In the genomic region with DNA sequence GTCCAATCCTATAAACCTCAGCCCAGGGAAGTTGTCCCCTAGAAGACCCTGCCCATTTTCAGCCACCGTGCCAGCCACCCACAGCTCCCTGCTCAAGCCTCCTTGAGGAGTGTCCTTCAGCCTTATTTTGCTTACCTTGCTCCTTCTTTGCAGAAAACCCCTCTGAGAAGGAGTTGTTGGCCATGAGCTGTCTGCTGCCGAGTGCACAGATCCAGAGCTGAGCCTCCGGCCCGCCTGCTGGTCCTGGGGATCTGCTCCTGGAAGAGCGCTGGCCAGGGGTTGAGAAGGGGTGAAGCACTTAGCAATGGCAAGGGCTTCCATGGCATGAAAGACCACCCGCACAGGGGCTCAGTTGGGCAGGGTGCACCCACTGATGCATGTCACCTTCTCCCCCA, we compare ENCODE assay signal across 24 cellular contexts. TPM values are rescaled to one million over a fixed set of nuclear protein-coding genes. Genes with fewer than 3 reads are reported as not detected.
DNase-seq lines count a peak whose midpoint lies in the region; ATAC-seq, FAIRE-seq and TF ChIP-seq lines count a peak whose summit lies in the region.
"Had no signal": no experiment of that assay in that cellular context is flagged by ENCODE, and none has a peak within 500 bp of the region (broad histone marks: within the 10 kb centered on the region; RNA-seq: fewer than 3 reads in every experiment).

No MANE protein-coding gene starts in this region.

- no peaks in the 10 kb centered on the region for H3K27me3 ChIP-seq in H1 (replicated peaks in 1 of 4; ENCODE audit: control insufficient read depth in 3 of 4, extremely low read depth in 1 of 4, insufficient read depth in 3 of 4, low read length in 3 of 4)
- no peaks in the 10 kb centered on the region for H3K27me3 ChIP-seq in neuronal stem cell (ENCODE audit: control insufficient read depth in 3 of 3, insufficient read depth in 3 of 3, low read depth in 1 of 3, low read length in 3 of 3)
- H3K27me3 ChIP-seq in transverse colon, result no peaks in the 10 kb centered on the region
- H3K27me3 ChIP-seq: BE2C had no signal

- H2BK120ac ChIP-seq in H1 (replicated peaks; ENCODE audit: low read depth, low read length) (no peak overlapping the region), neuronal stem cell (ENCODE audit: low read depth, low read length) (no peak overlapping the region)

- no peaks in the 10 kb centered on the region for H3K4me1 Mint-ChIP-seq in activated CD8-positive, alpha-beta memory T cell treated with anti-CD3 and anti-CD28 coated beads, Interleukin-2, amount 10 ng/mL, durations not matched to agents 7 days and 5 days
- H3K4me1 Mint-ChIP-seq: CD14-positive monocyte; CD8-positive, alpha-beta memory T cell had no signal

- H4K20me1 ChIP-seq in H1 (replicated peaks in 1 of 2; ENCODE audit: control insufficient read depth in 1 of 2, insufficient read depth in 2 of 2, low read length in 2 of 2), result no peaks in the 10 kb centered on the region
- H4K20me1 ChIP-seq: BLaER1 treated with 17β-estradiol and CSF1 and Interleukin-3, amounts not matched to agents 10 nM and 100 nM had no signal

- in situ Hi-C loops in transverse colon (cut with MboI; ENCODE audit: low pct_ligation_motif_present in 1 of 4, low pct_unique_long_range_greater_than_20kb in 1 of 4, low sequenced_read_pairs in 3 of 4), result no loop called here

- H3K9me3 ChIP-seq in H1 (ENCODE audit: insufficient read depth in 2 of 2, low read depth in 1 of 2, low read length in 1 of 2), result no peaks in the 10 kb centered on the region
- no peaks in the 10 kb centered on the region for H3K9me3 ChIP-seq in neuronal stem cell (replicated peaks in 1 of 2; ENCODE audit: control insufficient read depth in 2 of 2, insufficient read depth in 1 of 2, low read depth in 1 of 2, low read length in 2 of 2)
- H3K9me3 ChIP-seq in transverse colon, result no peaks in the 10 kb centered on the region
- H3K9me3 ChIP-seq: A549; BE2C; BLaER1 treated with 17β-estradiol and CSF1 and Interleukin-3, amounts not matched to agents 10 nM and 100 nM had no signal

- no peak overlapping the region for H2BK20ac ChIP-seq in H1 (ENCODE audit: low read length)

- H3K36me3 ChIP-seq in H1 (ENCODE audit: control insufficient read depth in 2 of 4, insufficient read depth in 4 of 4, low read length in 3 of 4) (no peaks in the 10 kb centered on the region), neuronal stem cell (replicated peaks in 1 of 2; ENCODE audit: control insufficient read depth in 2 of 2, insufficient read depth in 2 of 2, low read length in 2 of 2) (no peaks in the 10 kb centered on the region), transverse colon (no peaks in the 10 kb centered on the region)
- H3K36me3 ChIP-seq: BE2C; BLaER1 treated with 17β-estradiol and CSF1 and Interleukin-3, amounts not matched to agents 10 nM and 100 nM had no signal

- intact Hi-C loops in transverse colon (cut with DNase I; ENCODE audit: low total_unique reads), result no loop called here

- H3K23me2 ChIP-seq in H1 (ENCODE audit: low read depth, low read length), result no peaks in the 10 kb centered on the region

- H3K9me3 Mint-ChIP-seq in activated CD8-positive, alpha-beta memory T cell treated with anti-CD3 and anti-CD28 coated beads, Interleukin-2, amount 10 ng/mL, durations not matched to agents 7 days and 5 days (ENCODE audit: low read depth), result no peaks in the 10 kb centered on the region
- H3K9me3 Mint-ChIP-seq: CD14-positive monocyte; CD4-positive, alpha-beta T cell; GM23338 had no signal

- H3K9ac ChIP-seq in H1 (replicated peaks in 1 of 4; ENCODE audit: extremely low read depth in 1 of 4, low read depth in 3 of 4, low read length in 3 of 4), result no peak overlapping the region
- no peak overlapping the region for H3K9ac ChIP-seq in neuronal stem cell (ENCODE audit: low read depth, low read length, poor library complexity)
- H3K9ac ChIP-seq: BLaER1 treated with 17β-estradiol and CSF1 and Interleukin-3, amounts not matched to agents 10 nM and 100 nM had no signal

- H3K27ac ChIP-seq in H1 (ENCODE audit: low read depth, low read length) (no peak overlapping the region), neuronal stem cell (replicated peaks; ENCODE audit: low read length) (no peak overlapping the region), transverse colon (no peak overlapping the region)
- H3K27ac ChIP-seq: A549; BLaER1 treated with 17β-estradiol and CSF1 and Interleukin-3, amounts not matched to agents 10 nM and 100 nM had no signal

- H4K8ac ChIP-seq in H1 (ENCODE audit: extremely low read depth, insufficient read depth, low read length), result no peak overlapping the region
- H4K8ac ChIP-seq in neuronal stem cell (ENCODE audit: low read depth, low read length), result no peak overlapping the region

- no peak for FAIRE-seq in H1 (lab: Jason Lieb, UNC)
- FAIRE-seq: A549, D721Med, GM12878, H54 had no signal

- H3K4ac ChIP-seq in H1 (replicated peaks; ENCODE audit: insufficient read length, low read depth, low read length) (no peak overlapping the region), neuronal stem cell (ENCODE audit: low read length) (no peak overlapping the region)

- no peak overlapping the region for H2AK5ac ChIP-seq in H1 (ENCODE audit: low read depth, low read length)
- H2AK5ac ChIP-seq in neuronal stem cell (ENCODE audit: low read depth, low read length), result peak overlapping the region; percentile 1

- WGBS in H1 (ENCODE audit: extremely low coverage in 1 of 2, insufficient coverage in 1 of 2, insufficient read length in 1 of 2, insufficient replicate concordance in 2 of 2, low coverage in 1 of 2, low lambda C conversion rate in 2 of 2, missing lambda C conversion rate in 1 of 2), 2 experiments, result 91% methylated on average over 6 of the region's 6 CpGs; no CpG with 5 or more reads in 1 of the 2 experiments
- WGBS in neuronal stem cell (ENCODE audit: extremely low coverage in 2 of 2, insufficient read length in 2 of 2, insufficient replicate concordance in 1 of 2), 2 donors, result no CpG with 5 or more reads among the region's 6 CpGs
- WGBS in transverse colon (ENCODE audit: low coverage in 1 of 2), 2 donors, result 100% methylated on average over 6 of the region's 6 CpGs; no CpG with 5 or more reads in 1 of the 2 donors

- H3K14ac ChIP-seq in H1 (ENCODE audit: insufficient read length) (no peak overlapping the region), neuronal stem cell (ENCODE audit: low read length) (no peak overlapping the region)

- no peak for TF ChIP-seq RAD21 in H1 (IDR thresholded peaks at IDR 0.05 in 1 of 2, conservative IDR thresholded peaks at IDR 0.05 in 1 of 2; ENCODE audit: low read depth in 2 of 2, low read length in 2 of 2)

- H3K23ac ChIP-seq in H1 (ENCODE audit: insufficient read length) (no peak overlapping the region), neuronal stem cell (ENCODE audit: low read depth, low read length, poor library complexity) (no peak overlapping the region)

- H2AFZ ChIP-seq in H1 (ENCODE audit: low read length) (no peak overlapping the region), neuronal stem cell (ENCODE audit: low read length) (no peak overlapping the region)
- H2AFZ ChIP-seq: GM23338 had no signal

- TF ChIP-seq CTCF in H1 (IDR thresholded peaks at IDR 0.05; ENCODE audit: control extremely low read depth in 1 of 3, insufficient read depth in 1 of 3, low read depth in 1 of 3, low read length in 3 of 3) (no peak), transverse colon (IDR thresholded peaks at IDR 0.05) (no peak)

- no peaks in the 10 kb centered on the region for H3K79me1 ChIP-seq in H1 (ENCODE audit: low read depth, low read length)
- H3K79me1 ChIP-seq in neuronal stem cell (ENCODE audit: low read depth, low read length), result no peaks in the 10 kb centered on the region

- no peaks in the 10 kb centered on the region for H3K79me2 ChIP-seq in H1 (ENCODE audit: control insufficient read depth in 1 of 2, insufficient read depth in 2 of 2, low read length in 2 of 2)

- no peak overlapping the region for H4K91ac ChIP-seq in H1 (replicated peaks; ENCODE audit: insufficient read length, low read length)
- H4K91ac ChIP-seq in neuronal stem cell (ENCODE audit: low read depth, low read length, poor library complexity), result no peak overlapping the region

- no peak overlapping the region for H4K5ac ChIP-seq in H1 (ENCODE audit: insufficient read length, low read depth, low read length)

- POLR2A ChIA-PET in H1 (lab: Charles Lee; ENCODE audit: partially characterized antibody), result no interaction called here

- H2BK5ac ChIP-seq in H1 (ENCODE audit: low read depth, low read length) (no peak overlapping the region), neuronal stem cell (ENCODE audit: low read length) (no peak overlapping the region)

- peaks cover 0 to 6% (median 1%) of the 10 kb centered on the region in 4 experiments; a peak in 3 of 7 replicates for H3K4me1 ChIP-seq in H1 (replicated peaks in 1 of 4; ENCODE audit: control insufficient read depth in 3 of 4, insufficient read depth in 4 of 4, low read length in 3 of 4)
- H3K4me1 ChIP-seq in neuronal stem cell (ENCODE audit: control insufficient read depth in 2 of 2, insufficient read depth in 1 of 2, low read depth in 1 of 2, low read length in 2 of 2), result peaks cover 0 to 14% of the 10 kb centered on the region in 2 donors
- H3K4me1 ChIP-seq in transverse colon, result no peaks in the 10 kb centered on the region
- H3K4me1 ChIP-seq: A549, BE2C had no signal

- H3K56ac ChIP-seq in H1 (replicated peaks; ENCODE audit: insufficient read length, low read depth, low read length), result no peak overlapping the region

- H3K4me2 ChIP-seq in H1 (ENCODE audit: insufficient read depth in 1 of 2, low read depth in 2 of 2, low read length in 2 of 2) (no peak overlapping the region), neuronal stem cell (ENCODE audit: insufficient read depth, low read length, poor library complexity, severe bottlenecking) (no peak overlapping the region)
- H3K4me2 ChIP-seq: A549; BLaER1 treated with 17β-estradiol and CSF1 and Interleukin-3, amounts not matched to agents 10 nM and 100 nM; GM23338 had no signal

- peak; percentile 18 for DNase-seq in activated CD8-positive, alpha-beta memory T cell treated with anti-CD3 and anti-CD28 coated beads, Interleukin-2, amount 10 ng/mL, durations not matched to agents 7 days and 5 days
- no peak for DNase-seq in activated CD8-positive, alpha-beta memory T cell treated with anti-CD3 and anti-CD28 coated beads, Interleukin-2, amount 50 U/mL, for 48 hours
- no peak for DNase-seq in H1 (ENCODE audit: low read depth in 1 of 2, low spot score in 2 of 2)
- DNase-seq in neuronal stem cell (ENCODE audit: low spot score), result no peak
- no peak for DNase-seq in transverse colon
- DNase-seq: 8988T; ACHN; AML-193; BE2C; CD4-positive, alpha-beta T cell; CD8-positive, alpha-beta memory T cell; DMS 273 treated with DMSO at 0.1 percent for 48 hours; DMS79; EL; GDM1; HCEC 1CT had no signal

- H2BK12ac ChIP-seq in H1 (ENCODE audit: low read depth, low read length) (no peak overlapping the region), neuronal stem cell (ENCODE audit: low read length) (no peak overlapping the region)

- no peaks in the 10 kb centered on the region for H3K36me3 Mint-ChIP-seq in activated CD8-positive, alpha-beta memory T cell treated with anti-CD3 and anti-CD28 coated beads, Interleukin-2, amount 10 ng/mL, durations not matched to agents 7 days and 5 days
- H3K36me3 Mint-ChIP-seq: CD14-positive monocyte; CD8-positive, alpha-beta memory T cell had no signal

- no peak overlapping the region for H3K18ac ChIP-seq in H1 (ENCODE audit: extremely low read depth, low read length)
- H3K18ac ChIP-seq in neuronal stem cell (ENCODE audit: low read length), result no peak overlapping the region

- H3K27ac Mint-ChIP-seq in activated CD8-positive, alpha-beta memory T cell treated with anti-CD3 and anti-CD28 coated beads, Interleukin-2, amount 10 ng/mL, durations not matched to agents 7 days and 5 days, result no peak overlapping the region
- H3K27ac Mint-ChIP-seq: CD14-positive monocyte; CD4-positive, alpha-beta T cell; CD8-positive, alpha-beta memory T cell; GM23338 had no signal

- 0 out of 2 replicates have a peak overlapping the region, but pooled peaks have one; percentile 29 for H2BK15ac ChIP-seq in H1 (ENCODE audit: low read length)
- H2BK15ac ChIP-seq in neuronal stem cell (ENCODE audit: low read length), result no peak overlapping the region

- no peak overlapping the region for H3K4me3 Mint-ChIP-seq in activated CD8-positive, alpha-beta memory T cell treated with anti-CD3 and anti-CD28 coated beads, Interleukin-2, amount 10 ng/mL, durations not matched to agents 7 days and 5 days
- H3K4me3 Mint-ChIP-seq: CD14-positive monocyte; CD4-positive, alpha-beta T cell; CD8-positive, alpha-beta memory T cell; GM23338 had no signal

- TF ChIP-seq POLR2A in H1 (IDR thresholded peaks at IDR 0.05; ENCODE audit: control extremely low read depth in 1 of 2, low read depth in 2 of 2, low read length in 2 of 2) (no peak), transverse colon (IDR thresholded peaks at IDR 0.05) (no peak)

- TF ChIP-seq EP300 in H1 (IDR thresholded peaks at IDR 0.05; ENCODE audit: borderline replicate concordance in 1 of 2, low read depth in 2 of 2, low read length in 2 of 2) (no peak), transverse colon (IDR thresholded peaks at IDR 0.05; ENCODE audit: low read depth) (no peak)

- no peak overlapping the region for H3K4me3 ChIP-seq in H1 (ENCODE audit: extremely low read depth in 1 of 4, insufficient read depth in 2 of 4, low read depth in 3 of 4, low read length in 4 of 4)
- H3K4me3 ChIP-seq in neuronal stem cell (ENCODE audit: low read length in 2 of 2), result no peak overlapping the region
- no peak overlapping the region for H3K4me3 ChIP-seq in transverse colon
- H3K4me3 ChIP-seq: A549; BLaER1 treated with 17β-estradiol and CSF1 and Interleukin-3, amounts not matched to agents 10 nM and 100 nM; GM12878; GM23338 had no signal

- peaks cover 3% of the 10 kb centered on the region for H3K27me3 Mint-ChIP-seq in activated CD8-positive, alpha-beta memory T cell treated with anti-CD3 and anti-CD28 coated beads, Interleukin-2, amount 10 ng/mL, durations not matched to agents 7 days and 5 days
- H3K27me3 Mint-ChIP-seq: CD4-positive, alpha-beta T cell had no signal

- ATAC-seq in activated CD8-positive, alpha-beta memory T cell treated with anti-CD3 and anti-CD28 coated beads, Interleukin-2, amount 10 ng/mL, durations not matched to agents 7 days and 5 days, result no peak
- ATAC-seq in HG03095 (IDR thresholded peaks at IDR 0.05; ENCODE audit: unreplicated experiment), result no peak
- ATAC-seq: A549, GM12878, GM23338 had no signal

- CTCF ChIA-PET in activated CD8-positive, alpha-beta memory T cell treated with anti-CD3 and anti-CD28 coated beads, Interleukin-2, amount 10 ng/mL, durations not matched to agents 7 days and 5 days (lab: Charles Lee), result no interaction called here
- CTCF ChIA-PET in H1 (lab: Charles Lee; ENCODE audit: partially characterized antibody), result interaction anchor here (1.1 to 1.4 kb wide), 3 partner anchors 13 to 24 kb away, joined by 3 to 5 read pairs (median 3); no protein-coding TSS in a partner anchor

RNA-seq across cellular contexts. Expression of a gene that starts 36.6 kb away (rescaled TPM):
- total RNA-seq in activated CD8-positive, alpha-beta memory T cell treated with anti-CD3 and anti-CD28 coated beads, Interleukin-2, amount 10 ng/mL, durations not matched to agents 7 days and 5 days, result not detected
- total RNA-seq in H1 (2021; fragmentation: NEBNext Ultra II Directional; extraction: Animal tissue kit (Norgen Biotek cat#: 25700)), result 0.07 and 0.10 TPM in 2 replicates
- 0.20 and 0.47 TPM in 2 replicates for polyA plus RNA-seq in H1 (2011; rRNA removed)
- 0.26 TPM for polyA plus RNA-seq in H1 (2011; cell fraction: cytosol; rRNA removed)
- 1.1 TPM for polyA plus RNA-seq in H1 (2011; cell fraction: nucleus; rRNA removed)
- polyA plus RNA-seq in H1 (2012, experiment 1 of 2), result 0.13 to 0.32 TPM (median 0.25 TPM) in 4 replicates
- not detected for polyA plus RNA-seq in H1 (2012, experiment 2 of 2)
- 0.06 TPM for polyA plus RNA-seq in H1 (2013, experiment 1 of 2)
- polyA plus RNA-seq in H1 (2013, experiment 2 of 2), result 0.06 TPM
- 2.2 and 2.8 TPM in 2 replicates for polyA minus RNA-seq in H1 (2011; rRNA and poly(A)+ RNA removed)
- polyA minus RNA-seq in H1 (2011; cell fraction: cytosol; rRNA and poly(A)+ RNA removed), result 0.81 TPM
- polyA minus RNA-seq in H1 (2011; cell fraction: nucleus; rRNA and poly(A)+ RNA removed), result 6.4 TPM
- polyA plus RNA-seq in neuronal stem cell (2013, experiment 1 of 2), result 0.07 TPM
- polyA plus RNA-seq in neuronal stem cell (2013, experiment 2 of 2), result 0.10 TPM
- total RNA-seq in transverse colon, result under 1 TPM in 1 of 4 donors, not detected in 3; 0.80 TPM
- total RNA-seq: CD4-positive, alpha-beta T cell; CD8-positive, alpha-beta memory T cell; GM23338 had no signal
- polyA plus RNA-seq: CD14-positive monocyte; CD8-positive, alpha-beta memory T cell; GM23338 had no signal
